Comparison of ENCODE assay signal across 1 cellular context in the genomic region with DNA sequence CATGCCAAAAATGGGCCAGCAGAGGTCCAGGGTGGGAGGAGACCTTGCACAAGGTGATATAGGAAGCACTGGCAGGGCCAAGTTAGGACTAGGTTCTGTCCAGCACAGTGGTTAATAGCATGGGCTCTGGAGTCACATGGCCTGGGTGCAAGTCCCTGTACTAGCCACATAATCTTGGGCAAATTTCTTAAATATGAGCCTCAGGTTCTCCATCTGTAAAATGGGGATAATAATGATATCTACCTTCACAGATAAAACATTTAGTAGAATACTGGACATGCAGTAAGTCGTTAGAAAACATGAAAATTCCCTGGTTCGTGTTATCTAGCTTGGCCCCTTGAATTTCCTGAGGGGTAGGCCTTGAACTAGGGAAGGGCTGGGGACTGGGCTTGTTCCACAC.
TF ChIP-seq lines count a peak whose summit lies in the region.

No MANE protein-coding gene starts in this region.

TF ChIP-seq in HepG2, 621 proteins besides CTCF, POLR2A, EP300 and RAD21:
- peak; percentile 83 for TF ChIP-seq ZNF629 (CRISPR knock-in tag; conservative IDR thresholded peaks at IDR 0.05)
- no peak for TF ChIP-seq ZNF598 (CRISPR knock-in tag; IDR thresholded peaks at IDR 0.05; ENCODE audit: borderline replicate concordance)
- no peak for TF ChIP-seq ZNF224 (CRISPR knock-in tag; IDR thresholded peaks at IDR 0.05)
- TF ChIP-seq ZNF768 (CRISPR knock-in tag; IDR thresholded peaks at IDR 0.05) = no peak
- TF ChIP-seq, protein P1, sequence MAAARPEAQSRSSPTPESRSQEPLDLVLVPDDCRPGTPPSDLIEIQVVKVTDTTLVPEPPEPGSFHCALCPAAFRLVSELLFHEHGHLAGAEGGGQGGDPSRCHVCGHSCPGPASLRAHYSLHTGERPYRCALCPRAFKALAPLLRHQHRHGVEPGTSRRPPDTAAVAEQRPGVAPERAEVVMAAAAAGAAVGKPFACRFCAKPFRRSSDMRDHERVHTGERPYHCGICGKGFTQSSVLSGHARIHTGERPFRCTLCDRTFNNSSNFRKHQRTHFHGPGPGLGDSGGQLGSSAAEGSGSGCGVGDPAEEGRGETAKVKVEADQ (CRISPR knock-in tag; IDR thresholded peaks at IDR 0.05; ENCODE audit: borderline replicate concordance) = no peak
- no peak for TF ChIP-seq ZNF354B (CRISPR knock-in tag; IDR thresholded peaks at IDR 0.05)
- no peak for TF ChIP-seq MYC (CRISPR knock-in tag; IDR thresholded peaks at IDR 0.05; ENCODE audit: borderline replicate concordance)
- no peak for TF ChIP-seq PAWR (CRISPR knock-in tag; IDR thresholded peaks at IDR 0.05; ENCODE audit: borderline replicate concordance)
